In genomic region chr2:112031916-112032582, GRCh38 we compare ENCODE assay signal across 9 cellular contexts. TPM values are rescaled to one million over a fixed set of nuclear protein-coding genes. Genes with fewer than 3 reads are reported as not detected.
DNase-seq lines count a peak whose midpoint lies in the region; ATAC-seq, FAIRE-seq and TF ChIP-seq lines count a peak whose summit lies in the region.
"Had no signal": no experiment of that assay in that cellular context is flagged by ENCODE, and none has a peak within 500 bp of the region (broad histone marks: within the 10 kb centered on the region; RNA-seq: fewer than 3 reads in every experiment).

No MANE protein-coding gene starts in this region.

- TF ChIP-seq EP300 in suprapubic skin (IDR thresholded peaks at IDR 0.05) = no peak

- ATAC-seq in HG03442 (IDR thresholded peaks at IDR 0.05; ENCODE audit: unreplicated experiment) (no peak), HG03342 (IDR thresholded peaks at IDR 0.05; ENCODE audit: unreplicated experiment) (no peak)

- peak overlapping the region; percentile 18 for H3K9ac ChIP-seq in keratinocyte (ENCODE audit: control insufficient read depth, extremely low read depth, insufficient read depth, low read length)

- H3K4me3 ChIP-seq in keratinocyte (ENCODE audit: control insufficient read depth in 2 of 3, extremely low read depth in 1 of 3, insufficient read depth in 2 of 3, low read depth in 1 of 3, low read length in 3 of 3) (peak overlapping the region in 2 of 3 experiments; percentile 15 to 39), suprapubic skin (no peak overlapping the region)

- no peaks in the 10 kb centered on the region for H3K9me1 ChIP-seq in keratinocyte (ENCODE audit: control insufficient read depth, extremely low read depth, insufficient read depth, low read length)

- 9% methylated on average over 11 of the region's 11 CpGs for WGBS in suprapubic skin

- H3K36me3 ChIP-seq in keratinocyte (ENCODE audit: control insufficient read depth in 2 of 2, extremely low read depth in 1 of 2, insufficient read depth in 2 of 2, low read length in 2 of 2) (no peaks in the 10 kb centered on the region), suprapubic skin (no peaks in the 10 kb centered on the region)

- H3K27ac ChIP-seq in keratinocyte (ENCODE audit: control insufficient read depth, insufficient read depth, low read length) = peak overlapping the region; percentile 10
- peak overlapping the region; percentile 71 for H3K27ac ChIP-seq in suprapubic skin

- H3K4me1 ChIP-seq in keratinocyte (ENCODE audit: control insufficient read depth, extremely low read depth, insufficient read depth, low read length) (peaks cover 28% of the 10 kb centered on the region), suprapubic skin (peaks cover 30% of the 10 kb centered on the region)

- TF ChIP-seq CTCF in keratinocyte (optimal IDR thresholded peaks at IDR 0.05 in 1 of 3, IDR thresholded peaks at IDR 0.05 in 1 of 3, conservative IDR thresholded peaks at IDR 0.05 in 1 of 3; ENCODE audit: extremely low read depth in 1 of 3, insufficient read depth in 2 of 3, low read length in 3 of 3) (no peak), suprapubic skin (IDR thresholded peaks at IDR 0.05) (no peak)

- dilution Hi-C loops in keratinocyte (cut with MboI; ENCODE audit: extremely low pct_ligation_motif_present, low sequenced_read_pairs) = no loop called here

- H3K4me2 ChIP-seq in keratinocyte (ENCODE audit: control insufficient read depth, extremely low read depth, insufficient read depth, low read depth, low read length) = peak overlapping the region; percentile 89

- no peaks in the 10 kb centered on the region for H3K27me3 ChIP-seq in keratinocyte (ENCODE audit: control insufficient read depth, extremely low read depth, insufficient read depth, low read length)
- no peaks in the 10 kb centered on the region for H3K27me3 ChIP-seq in suprapubic skin

- H2AFZ ChIP-seq in keratinocyte (ENCODE audit: control insufficient read depth, low read length) = no peak overlapping the region

- DNase-seq in KBM-7 (peak; percentile 78), amniotic epithelial cell (ENCODE audit: low read depth) (peak; percentile 56), keratinocyte (ENCODE audit: low read depth, low spot score) (no peak), suprapubic skin (ENCODE audit: low spot score in 2 of 2) (no peak), NCI-H1092 treated with DMSO at 0.1 percent for 48 hours (lab: John Stamatoyannopoulos, UW) (no peak)
- no peak for DNase-seq in stimulated activated CD4-positive, alpha-beta T cell treated with anti-CD3 and anti-CD28 coated beads, Interleukin-12 subunit alpha, Interleukin-12 subunit beta, amount 100 ng/mL, for 4 hours
- DNase-seq: NCI-H1694 had no signal

- no peak for TF ChIP-seq POLR2A in suprapubic skin (IDR thresholded peaks at IDR 0.05)

- in situ Hi-C loops in KBM-7 (cut with MboI; ENCODE audit: low pct_unique_long_range_greater_than_20kb, low sequenced_read_pairs) = loop anchor here (25.0 kb wide), 1 partner anchor 120 kb away; no protein-coding TSS in a partner anchor

- FAIRE-seq in keratinocyte (lab: Jason Lieb, UNC) = peak; percentile 71

- H4K20me1 ChIP-seq in keratinocyte (ENCODE audit: control insufficient read depth, extremely low read depth, insufficient read depth, low read length) = peaks cover 2% of the 10 kb centered on the region

- H3K9me3 ChIP-seq in keratinocyte (ENCODE audit: control insufficient read depth, low read depth, low read length) = no peaks in the 10 kb centered on the region
- H3K9me3 ChIP-seq in suprapubic skin = no peaks in the 10 kb centered on the region

- H3K79me2 ChIP-seq in keratinocyte (ENCODE audit: control insufficient read depth, insufficient read depth, low read length) = no peaks in the 10 kb centered on the region

RNA-seq across cellular contexts. Expression of gene TMEM87B, which starts 23.0 kb away (rescaled TPM):
- polyA plus RNA-seq in keratinocyte = 19.5 to 37.3 TPM (median 21.0 TPM) in 3 replicates
- 23.8 TPM for polyA plus RNA-seq in keratinocyte (2011; ENCODE audit: low read depth)
- polyA plus RNA-seq in keratinocyte (2011; cell fraction: cytosol; rRNA removed) = 7.4 and 16.7 TPM in 2 replicates
- 41.9 and 62.0 TPM in 2 replicates for polyA plus RNA-seq in keratinocyte (2011; cell fraction: nucleus; rRNA removed)
- 21.2 and 23.3 TPM in 2 replicates for polyA plus RNA-seq in keratinocyte (2012; ENCODE audit: low replicate concordance)
- 10.6 to 23.5 TPM (median 13.7 TPM) in 3 replicates for polyA minus RNA-seq in keratinocyte
- 21.3 TPM for polyA minus RNA-seq in keratinocyte (2011; cell fraction: cytosol; rRNA and poly(A)+ RNA removed)
- 57.7 and 90.8 TPM in 2 replicates for polyA minus RNA-seq in keratinocyte (2011; cell fraction: nucleus; rRNA and poly(A)+ RNA removed)
- 10 to 100 TPM; 20.8 to 31.4 (median 26.5) TPM for total RNA-seq in suprapubic skin

Comparison
In these comparisons a context has a peak if more than half of its experiments do, and no peak if none do; other contexts are left out.
1. DNase-seq: peak in KBM-7 (single experiment) and amniotic epithelial cell (single experiment); none in keratinocyte (single experiment), suprapubic skin (0 of 2), stimulated activated CD4-positive, alpha-beta T cell treated with anti-CD3 and anti-CD28 coated beads, Interleukin-12 subunit alpha, Interleukin-12 subunit beta, amount 100 ng/mL, for 4 hours (single experiment) and NCI-H1092 treated with DMSO at 0.1 percent for 48 hours (single experiment).